Comparison of ENCODE assay signal across 17 cellular contexts in the genomic region with DNA sequence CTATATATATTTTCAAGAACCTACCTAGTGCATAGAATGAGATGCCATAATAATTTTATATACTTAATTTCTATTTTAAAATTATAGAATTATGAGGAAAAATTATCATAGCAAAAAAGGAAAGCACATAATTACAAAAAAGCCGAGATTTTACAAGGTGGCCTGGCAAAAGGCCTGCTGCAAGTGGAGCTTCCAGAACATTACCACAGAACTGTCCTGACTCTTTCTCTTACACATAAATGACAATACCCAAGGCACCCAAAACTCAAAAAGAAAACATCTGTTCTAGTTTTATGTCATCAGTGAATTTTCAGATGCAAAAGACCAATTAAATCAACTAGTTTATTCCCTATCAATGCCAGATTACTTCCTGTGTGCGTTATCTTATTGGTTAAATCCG.
"Had no signal": no experiment of that assay in that cellular context is flagged by ENCODE, and none has a peak within 500 bp of the region (broad histone marks: within the 10 kb centered on the region; RNA-seq: fewer than 3 reads in every experiment).

No MANE protein-coding gene starts in this region.

- H3K4me1 ChIP-seq: colonic mucosa, parathyroid adenoma, prostate gland had no signal

- H3K36me3 ChIP-seq: colonic mucosa, prostate gland, sigmoid colon, stomach had no signal

- H3K27ac ChIP-seq: cardiac muscle cell, colonic mucosa, parathyroid adenoma, prostate gland, stomach had no signal

- H3K4me3 ChIP-seq: cardiac muscle cell, colonic mucosa, prostate gland, sigmoid colon, skin epidermis, stomach had no signal

- H3K9me3 ChIP-seq: colonic mucosa, prostate gland, sigmoid colon, stomach had no signal

- DNase-seq: colonic mucosa; effector CD4-positive, alpha-beta T cell; endodermal cell; immature natural killer cell; left colon; mammary epithelial cell; occipital lobe; retina; sigmoid colon; stimulated activated naive CD4-positive, alpha-beta T cell; stomach; substantia nigra had no signal

- H3K27me3 ChIP-seq: cardiac muscle cell, colonic mucosa, sigmoid colon, stomach had no signal

- H3K9ac ChIP-seq: parathyroid adenoma had no signal

- ATAC-seq: left colon; natural killer cell treated with Interleukin-12 subunit alpha and Interleukin-12 subunit beta and Interleukin-15 and Interleukin-18, amount 100 ng/mL, for 72 hours had no signal
